Comparison of ENCODE assay signal across 22 cellular contexts in genomic region chr6:159053781-159054398, GRCh38. TPM values are rescaled to one million over a fixed set of nuclear protein-coding genes. Genes with fewer than 3 reads are reported as not detected.
DNase-seq lines count a peak whose midpoint lies in the region; ATAC-seq and TF ChIP-seq lines count a peak whose summit lies in the region.
"Had no signal": no experiment of that assay in that cellular context is flagged by ENCODE, and none has a peak within 500 bp of the region (broad histone marks: within the 10 kb centered on the region; RNA-seq: fewer than 3 reads in every experiment).

No MANE protein-coding gene starts in this region.

- H3K4me3 ChIP-seq in CD4-positive, alpha-beta memory T cell (ENCODE audit: low read length in 2 of 2): no peak overlapping the region
- H3K4me3 ChIP-seq in Loucy (ENCODE audit: low read length, poor library complexity, severe bottlenecking) (no peak overlapping the region), neutrophil (ENCODE audit: low read depth in 1 of 2, low read length in 1 of 2) (peak overlapping the region in 1 of 2 experiments; percentile 20)
- H3K4me3 ChIP-seq: body of pancreas, esophagus squamous epithelium, skin epidermis, uterus had no signal

- H4K20me1 ChIP-seq in Loucy (ENCODE audit: insufficient read depth, low read length, poor library complexity, severe bottlenecking): no peaks in the 10 kb centered on the region

- no peaks in the 10 kb centered on the region for H3F3A ChIP-seq in Loucy (ENCODE audit: low read depth)

- H3K27ac ChIP-seq in CD4-positive, alpha-beta memory T cell (ENCODE audit: low read depth, low read length): no peak overlapping the region
- peak overlapping the region; percentile 94 for H3K27ac ChIP-seq in neutrophil
- H3K27ac ChIP-seq: body of pancreas, esophagus squamous epithelium, RWPE1, uterus had no signal

- no peaks in the 10 kb centered on the region for H3K27me3 ChIP-seq in CD4-positive, alpha-beta memory T cell (ENCODE audit: insufficient read depth, low read length)
- no peaks in the 10 kb centered on the region for H3K27me3 ChIP-seq in Loucy (ENCODE audit: insufficient read depth, low read length, poor library complexity, severe bottlenecking)
- H3K27me3 ChIP-seq in neutrophil: no peaks in the 10 kb centered on the region
- H3K27me3 ChIP-seq: body of pancreas, uterus had no signal

- POLR2A ChIA-PET in CD4-positive, alpha-beta memory T cell (lab: Charles Lee; ENCODE audit: partially characterized antibody): interaction anchor here (3.5 to 17.1 kb wide), 2 partner anchors 10 to 13 kb away, joined by 19 to 564 read pairs; partner anchors contain the start of gene TAGAP

- peaks cover 49% of the 10 kb centered on the region for H3K4me1 ChIP-seq in CD4-positive, alpha-beta memory T cell (ENCODE audit: insufficient read depth, low read length)
- peaks cover 36% of the 10 kb centered on the region for H3K4me1 ChIP-seq in Loucy (ENCODE audit: insufficient read depth, low read length, poor library complexity, severe bottlenecking)
- H3K4me1 ChIP-seq in neutrophil (ENCODE audit: control insufficient read depth in 1 of 2, insufficient read depth in 1 of 2, low read depth in 1 of 2, low read length in 1 of 2): peaks cover 60 to 66% of the 10 kb centered on the region in 2 experiments
- H3K4me1 ChIP-seq: body of pancreas, uterus had no signal

- CTCF ChIA-PET in CD4-positive, alpha-beta memory T cell (lab: Charles Lee; ENCODE audit: partially characterized antibody): interaction anchor here (1.6 to 2.2 kb wide), 6 partner anchors 9 to 80 kb away, joined by 4 to 12 read pairs (median 6); partner anchors contain the start of gene TAGAP

- peak in 1 of 5 donors; percentile 36 for DNase-seq in CD4-positive, alpha-beta memory T cell
- no peak for DNase-seq in activated naive CD8-positive, alpha-beta T cell treated with anti-CD3 and anti-CD28 coated beads for 36 hours
- no peak for DNase-seq in NCI-H82 (lab: John Stamatoyannopoulos, UW)
- no peak for DNase-seq in NCI-H1417 treated with DMSO at 0.1 percent for 48 hours (lab: John Stamatoyannopoulos, UW)
- DNase-seq: activated CD4-positive, CD25-positive, alpha-beta regulatory T cell; activated gamma-delta T cell treated with Interleukin-2 at 50 U/mL for 16 hours; body of pancreas; esophagus squamous epithelium; kidney; MM.1S; NCI-H2081 treated with DMSO at 0.1 percent for 48 hours; NCI-H69; stimulated activated naive CD4-positive, alpha-beta T cell treated with Interleukin-2 at 50 U/mL for 16 hours; uterus had no signal

- H3K9me2 ChIP-seq in Loucy (replicated peaks; ENCODE audit: low read depth, low read length): no peaks in the 10 kb centered on the region

- H3K9me3 ChIP-seq in CD4-positive, alpha-beta memory T cell (ENCODE audit: control insufficient read depth in 1 of 2, low read length in 2 of 2): no peaks in the 10 kb centered on the region
- H3K9me3 ChIP-seq in Loucy (ENCODE audit: insufficient read depth, low read depth, low read length): no peaks in the 10 kb centered on the region
- no peaks in the 10 kb centered on the region for H3K9me3 ChIP-seq in neutrophil
- H3K9me3 ChIP-seq: body of pancreas, esophagus squamous epithelium, uterus had no signal

- ATAC-seq in HG03521 (IDR thresholded peaks at IDR 0.05; ENCODE audit: unreplicated experiment): no peak
- no peak for ATAC-seq in HG03565 (IDR thresholded peaks at IDR 0.05; ENCODE audit: unreplicated experiment)
- ATAC-seq: body of pancreas had no signal

- no peak overlapping the region for H3K9ac ChIP-seq in Loucy (ENCODE audit: low read depth, low read length, poor library complexity, severe bottlenecking)

- intact Hi-C loops in CD4-positive, alpha-beta memory T cell (cut with micrococcal nuclease): no loop called here

- no peaks in the 10 kb centered on the region for H3K36me3 Mint-ChIP-seq in CD4-positive, alpha-beta memory T cell
- peaks cover 3% of the 10 kb centered on the region for H3K36me3 Mint-ChIP-seq in activated naive CD8-positive, alpha-beta T cell treated with anti-CD3 and anti-CD28 coated beads for 36 hours

- no peak overlapping the region for H2AFZ ChIP-seq in Loucy (ENCODE audit: low read length)

- peaks cover 29 to 64% (median 41%) of the 10 kb centered on the region in 4 donors for H3K4me1 Mint-ChIP-seq in CD4-positive, alpha-beta memory T cell
- peaks cover 77% of the 10 kb centered on the region for H3K4me1 Mint-ChIP-seq in activated naive CD8-positive, alpha-beta T cell treated with anti-CD3 and anti-CD28 coated beads for 36 hours

- peak overlapping the region in 5 of 7 donors; percentile 27 to 68 (median 44) for H3K27ac Mint-ChIP-seq in CD4-positive, alpha-beta memory T cell
- H3K27ac Mint-ChIP-seq in activated naive CD8-positive, alpha-beta T cell treated with anti-CD3 and anti-CD28 coated beads for 36 hours: peak overlapping the region; percentile 69
- H3K27ac Mint-ChIP-seq: T-helper 1 cell treated with Interleukin-12 subunit alpha and Interleukin-12 subunit beta and Interleukin-4 antibody, amounts not matched to agents 30 μg/mL and 1 μg/mL, for 36 hours had no signal

- H3K4me2 ChIP-seq in Loucy (ENCODE audit: low read depth, low read length, poor library complexity, severe bottlenecking): peak overlapping the region; percentile 19

- H3K79me2 ChIP-seq in Loucy (ENCODE audit: insufficient read depth, low read length): no peaks in the 10 kb centered on the region

- no peaks in the 10 kb centered on the region for H3K36me3 ChIP-seq in CD4-positive, alpha-beta memory T cell (ENCODE audit: insufficient read depth, low read length)
- H3K36me3 ChIP-seq in Loucy (ENCODE audit: insufficient read depth, low read length) (no peaks in the 10 kb centered on the region), neutrophil (no peaks in the 10 kb centered on the region)
- H3K36me3 ChIP-seq: esophagus squamous epithelium, uterus had no signal

- H3K27me3 Mint-ChIP-seq in CD4-positive, alpha-beta memory T cell: no peaks in the 10 kb centered on the region
- no peaks in the 10 kb centered on the region for H3K27me3 Mint-ChIP-seq in activated naive CD8-positive, alpha-beta T cell treated with anti-CD3 and anti-CD28 coated beads for 36 hours

- peak overlapping the region in 3 of 8 donors; percentile 20 to 52 (median 39) for H3K4me3 Mint-ChIP-seq in CD4-positive, alpha-beta memory T cell
- peak overlapping the region; percentile 18 for H3K4me3 Mint-ChIP-seq in activated naive CD8-positive, alpha-beta T cell treated with anti-CD3 and anti-CD28 coated beads for 36 hours
- H3K4me3 Mint-ChIP-seq: T-helper 1 cell treated with Interleukin-12 subunit alpha and Interleukin-12 subunit beta and Interleukin-4 antibody, amounts not matched to agents 30 μg/mL and 1 μg/mL, for 36 hours had no signal

- H3K9me3 Mint-ChIP-seq in CD4-positive, alpha-beta memory T cell: peaks cover 0 to 4% (median 0%) of the 10 kb centered on the region in 8 donors
- no peaks in the 10 kb centered on the region for H3K9me3 Mint-ChIP-seq in activated naive CD8-positive, alpha-beta T cell treated with anti-CD3 and anti-CD28 coated beads for 36 hours
- H3K9me3 Mint-ChIP-seq: T-helper 1 cell treated with Interleukin-12 subunit alpha and Interleukin-12 subunit beta and Interleukin-4 antibody, amounts not matched to agents 30 μg/mL and 1 μg/mL, for 36 hours had no signal

- TF ChIP-seq CTCF in Loucy (conservative IDR thresholded peaks at IDR 0.05; ENCODE audit: low read length) (no peak), neutrophil (IDR thresholded peaks at IDR 0.05) (no peak)

RNA-seq across cellular contexts. Expression of gene TAGAP, which starts 9.1 kb away (rescaled TPM):
- total RNA-seq in CD4-positive, alpha-beta memory T cell: 100 to 1,000 TPM; 160 to 161 TPM
- polyA plus RNA-seq in CD4-positive, alpha-beta memory T cell: 100 to 1,000 TPM; 215 to 276 TPM
- total RNA-seq in activated naive CD8-positive, alpha-beta T cell treated with anti-CD3 and anti-CD28 coated beads for 36 hours: 100 to 1,000 TPM; 167 to 175 TPM
- total RNA-seq: HT1080 had no signal

RNA-seq across cellular contexts. Expression of gene RSPH3, which starts 53.9 kb away (rescaled TPM):
- total RNA-seq in CD4-positive, alpha-beta memory T cell: 1 to 10 TPM; 3.4 to 3.5 TPM
- polyA plus RNA-seq in CD4-positive, alpha-beta memory T cell: 1 to 10 TPM in 1 of 2 donors, under 1 TPM in 1; 0.66 to 3.7 TPM
- 1 to 10 TPM; 3.3 to 4.0 TPM for total RNA-seq in activated naive CD8-positive, alpha-beta T cell treated with anti-CD3 and anti-CD28 coated beads for 36 hours
